In genomic region chr20:8330785-8331699, GRCh38 we compare ENCODE assay signal across 11 cellular contexts.
DNase-seq lines count a peak whose midpoint lies in the region; ATAC-seq, FAIRE-seq and TF ChIP-seq lines count a peak whose summit lies in the region.
"Had no signal": no experiment of that assay in that cellular context is flagged by ENCODE, and none has a peak within 500 bp of the region (broad histone marks: within the 10 kb centered on the region; RNA-seq: fewer than 3 reads in every experiment).

No MANE protein-coding gene starts in this region.

- SMC1A ChIA-PET in GM12878 (lab: Charles Lee; ENCODE audit: uncharacterized antibody, unreplicated experiment): interaction anchor here (0.6 to 2.0 kb wide), 2 partner anchors 55 to 121 kb away, joined by 3 to 5 read pairs; no protein-coding TSS in a partner anchor

- peak; percentile 24; the same call in 1 of the 3 replicates for ATAC-seq in GM12878
- no peak for ATAC-seq in activated CD4-positive, CD25-positive, alpha-beta regulatory T cell treated with anti-CD3 and anti-CD28 coated beads, Interleukin-2, amount 50 U/mL, for 24 hours

- TF ChIP-seq CTCF in GM12878 (IDR thresholded peaks at IDR 0.05 in 2 of 3, conservative IDR thresholded peaks at IDR 0.05 in 1 of 3; ENCODE audit: control insufficient read depth in 2 of 3, extremely low read depth in 1 of 3, insufficient read depth in 1 of 3, low read depth in 3 of 3, low read length in 3 of 3): no peak

- no peak overlapping the region for H2BK5ac ChIP-seq in mesenchymal stem cell (ENCODE audit: low read depth, low read length, poor library complexity, severe bottlenecking)

- no peak overlapping the region for H4K8ac ChIP-seq in mesenchymal stem cell (ENCODE audit: low read length)

- TF ChIP-seq POLR2A in GM12878 (IDR thresholded peaks at IDR 0.05; ENCODE audit: low read depth, low read length): no peak

- H2BK12ac ChIP-seq in mesenchymal stem cell (ENCODE audit: low read length in 2 of 2): no peak overlapping the region

- no peak overlapping the region for H2BK15ac ChIP-seq in mesenchymal stem cell (ENCODE audit: low read depth, poor library complexity, severe bottlenecking)

- H3K9ac ChIP-seq in GM12878 (ENCODE audit: control insufficient read depth, insufficient read depth, low read length) (no peak overlapping the region), mesenchymal stem cell (ENCODE audit: low read length) (no peak overlapping the region)

- no peak overlapping the region for H2AFZ ChIP-seq in GM12878 (ENCODE audit: control insufficient read depth, low read depth, low read length)
- H2AFZ ChIP-seq in mesenchymal stem cell (ENCODE audit: low read depth, low read length): no peak overlapping the region

- H3K27me3 ChIP-seq in GM12878 (replicated peaks in 1 of 2; ENCODE audit: control insufficient read depth in 2 of 2, insufficient read depth in 2 of 2, low read length in 1 of 2) (no peaks in the 10 kb centered on the region), mesenchymal stem cell (ENCODE audit: control insufficient read depth in 1 of 2, insufficient read depth in 1 of 2, low read length in 2 of 2) (no peaks in the 10 kb centered on the region)

- no peak overlapping the region for H3K27ac ChIP-seq in GM12878 (ENCODE audit: control insufficient read depth, insufficient read depth)
- peak overlapping the region; percentile 64 for H3K27ac ChIP-seq in mesenchymal stem cell (ENCODE audit: low read length, poor library complexity, severe bottlenecking)
- H3K27ac ChIP-seq: WERI-Rb-1 had no signal

- RAD21 ChIA-PET in GM12878 (lab: Charles Lee; ENCODE audit: unreplicated experiment): no interaction called here

- no peak for TF ChIP-seq EP300 in GM12878 (IDR thresholded peaks at IDR 0.05; ENCODE audit: borderline replicate concordance in 1 of 2, control insufficient read depth in 1 of 2, low read depth in 2 of 2, low read length in 2 of 2)

- CTCF ChIA-PET in GM12878 (lab: Yijun Ruan, JAX): no interaction called here

- no peak overlapping the region for H3K18ac ChIP-seq in mesenchymal stem cell (ENCODE audit: low read depth in 1 of 2, low read length in 2 of 2)

- intact Hi-C loops in GM12878 (cut with micrococcal nuclease; ENCODE audit: unreplicated experiment): no loop called here

- H3K4me2 ChIP-seq in GM12878 (ENCODE audit: control insufficient read depth, insufficient read depth) (no peak overlapping the region), mesenchymal stem cell (ENCODE audit: low read length, poor library complexity, severe bottlenecking) (no peak overlapping the region)

- no peak overlapping the region for H3K4ac ChIP-seq in mesenchymal stem cell (ENCODE audit: low read depth in 1 of 2, low read length in 2 of 2)

- in situ Hi-C loops in GM12878 (cut with MboI): no loop called here

- peak; percentile 53 for DNase-seq in H4 (ENCODE audit: low spot score)
- DNase-seq in NCI-H187 treated with DMSO at 0.1 percent for 48 hours (lab: John Stamatoyannopoulos, UW): peak; percentile 36
- DNase-seq in GM12878 (ENCODE audit: low read depth, low spot score): no peak
- no peak for DNase-seq in mesenchymal stem cell
- DNase-seq in pons (ENCODE audit: low spot score): no peak
- DNase-seq in central memory CD4-positive, alpha-beta T cell: no peak
- no peak for DNase-seq in anterior cingulate cortex (lab: John Stamatoyannopoulos, UW)
- DNase-seq: activated naive CD4-positive, alpha-beta T cell; CD4-positive, CD25-positive, alpha-beta regulatory T cell; WERI-Rb-1 had no signal

- H3K79me2 ChIP-seq in GM12878 (ENCODE audit: control insufficient read depth, insufficient read depth, low read length): no peaks in the 10 kb centered on the region

- H4K91ac ChIP-seq in mesenchymal stem cell (ENCODE audit: low read length): no peak overlapping the region

- H3K14ac ChIP-seq in mesenchymal stem cell (ENCODE audit: low read length in 2 of 2): no peak overlapping the region

- FAIRE-seq in GM12878 (lab: Jason Lieb, UNC): no peak

- no peaks in the 10 kb centered on the region for H3K36me3 ChIP-seq in GM12878 (ENCODE audit: control insufficient read depth in 2 of 2, insufficient read depth in 2 of 2, low read length in 1 of 2)
- no peaks in the 10 kb centered on the region for H3K36me3 ChIP-seq in mesenchymal stem cell (ENCODE audit: control insufficient read depth in 1 of 2, insufficient read depth in 2 of 2, low read depth in 1 of 2, low read length in 2 of 2)
- H3K36me3 ChIP-seq: WERI-Rb-1 had no signal

- no peaks in the 10 kb centered on the region for H3K4me1 ChIP-seq in GM12878 (ENCODE audit: control insufficient read depth, insufficient read depth, low read length)
- H3K4me1 ChIP-seq in mesenchymal stem cell (ENCODE audit: control insufficient read depth, insufficient read depth, low read depth, low read length): peaks cover 2% of the 10 kb centered on the region

- BruUV-seq in GM12878 (replicated peaks; lab: Mats Ljungman, UMichigan): no TSS peak

- no peaks in the 10 kb centered on the region for H4K20me1 ChIP-seq in GM12878 (ENCODE audit: control insufficient read depth, insufficient read depth)

- TF ChIP-seq RAD21 in GM12878 (IDR thresholded peaks at IDR 0.05; ENCODE audit: insufficient read depth, low read depth, low read length): no peak

- H3K79me1 ChIP-seq in mesenchymal stem cell (replicated peaks; ENCODE audit: low read length, poor library complexity, severe bottlenecking): no peaks in the 10 kb centered on the region

- POLR2A ChIA-PET in GM12878 (lab: Charles Lee): no interaction called here

- no peak overlapping the region for H2AK5ac ChIP-seq in mesenchymal stem cell (ENCODE audit: low read length, severe bottlenecking)

- WGBS in GM12878 (ENCODE audit: insufficient coverage, insufficient replicate concordance, low lambda C conversion rate, missing lambda C conversion rate): 25% methylated on average over 3 of the region's 3 CpGs
- WGBS in mesenchymal stem cell: 93% methylated on average over 2 of the region's 3 CpGs

- H2BK120ac ChIP-seq in mesenchymal stem cell (ENCODE audit: low read depth, low read length): no peak overlapping the region

- H3K9me3 ChIP-seq in GM12878 (replicated peaks; ENCODE audit: control insufficient read depth, insufficient read depth, low read length) (no peaks in the 10 kb centered on the region), mesenchymal stem cell (ENCODE audit: control insufficient read depth, low read length) (no peaks in the 10 kb centered on the region)

- H3K4me3 ChIP-seq in GM12878 (no peak overlapping the region), mesenchymal stem cell (ENCODE audit: insufficient read depth in 1 of 2, low read depth in 1 of 2, low read length in 2 of 2) (no peak overlapping the region)

- no peak overlapping the region for H3K23ac ChIP-seq in mesenchymal stem cell (ENCODE audit: low read length in 2 of 2)

TF ChIP-seq in GM12878, 131 proteins besides CTCF, POLR2A, EP300 and RAD21 (continues in another document):
- TF ChIP-seq ZNF384 (IDR thresholded peaks at IDR 0.05; ENCODE audit: borderline replicate concordance, low read depth, low read length) (no peak), HSF1 (IDR thresholded peaks at IDR 0.05; ENCODE audit: low read depth, low read length) (no peak), NR2C2 (IDR thresholded peaks at IDR 0.05; ENCODE audit: borderline replicate concordance, control insufficient read depth, insufficient read length, low read depth) (no peak), MLLT1 (IDR thresholded peaks at IDR 0.05) (no peak), ZNF207 (IDR thresholded peaks at IDR 0.05; ENCODE audit: borderline replicate concordance) (no peak), PKNOX1 (IDR thresholded peaks at IDR 0.05) (no peak), CBFB (IDR thresholded peaks at IDR 0.05; ENCODE audit: low read depth) (no peak), POLR2AphosphoS5 (IDR thresholded peaks at IDR 0.05; ENCODE audit: low read length) (no peak), MXI1 (IDR thresholded peaks at IDR 0.05; ENCODE audit: low read depth, low read length) (no peak)

Comparison
In these comparisons a context has a peak if more than half of its experiments do, and no peak if none do; other contexts are left out.
1. DNase-seq: peak in H4 (single experiment) and NCI-H187 treated with DMSO at 0.1 percent for 48 hours (single experiment); none in GM12878 (single experiment), mesenchymal stem cell (single experiment), pons (single experiment), central memory CD4-positive, alpha-beta T cell (single experiment) and anterior cingulate cortex (0 of 58).